In the genomic region with DNA sequence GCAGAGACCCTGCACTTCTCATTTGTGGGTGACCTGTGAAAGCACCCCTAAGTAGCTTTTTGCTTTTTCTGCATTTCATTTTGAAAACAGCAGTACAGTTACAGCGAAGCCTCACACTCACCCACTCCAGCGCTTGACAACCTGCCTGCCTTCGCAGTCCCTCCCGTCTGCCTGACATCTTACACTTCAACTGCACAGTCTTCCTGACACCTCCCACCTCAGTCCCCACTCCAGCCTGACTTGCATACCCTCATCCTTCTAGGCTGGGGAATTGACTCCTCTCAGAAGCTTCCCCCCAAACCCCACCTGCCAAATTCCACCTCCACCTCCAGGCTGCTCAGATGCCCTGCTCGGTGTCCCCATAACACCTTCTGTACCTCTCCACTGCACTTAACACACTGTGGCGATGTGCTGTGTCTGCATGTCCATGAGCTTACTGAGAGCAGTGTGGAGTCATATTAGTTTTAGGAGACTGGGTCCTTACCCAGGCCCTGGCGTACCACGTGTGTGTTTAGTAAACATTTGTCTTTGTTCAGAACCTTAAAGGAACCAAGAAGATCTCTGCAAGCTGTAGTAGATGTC, we compare ENCODE assay signal across 16 cellular contexts.
DNase-seq lines count a peak whose midpoint lies in the region; ATAC-seq and TF ChIP-seq lines count a peak whose summit lies in the region.
"Had no signal": no experiment of that assay in that cellular context is flagged by ENCODE, and none has a peak within 500 bp of the region (broad histone marks: within the 10 kb centered on the region; RNA-seq: fewer than 3 reads in every experiment).

No MANE protein-coding gene starts in this region.

- POLR2A ChIA-PET in activated CD4-positive, alpha-beta memory T cell treated with anti-CD3 and anti-CD28 coated beads for 36 hours (lab: Charles Lee), result interaction anchor here (0.7 to 7.2 kb wide), 4 partner anchors 20 to 182 kb away, joined by 4 to 74 read pairs (median 6); no protein-coding TSS in a partner anchor

- 84 to 90% methylated on average over 8 of the region's 8 CpGs for WGBS in upper lobe of left lung, 2 donors

- no peak for TF ChIP-seq EP300 in upper lobe of left lung (IDR thresholded peaks at IDR 0.05)

- peak overlapping the region; percentile 30 for H3K4me3 Mint-ChIP-seq in activated naive CD4-positive, alpha-beta T cell treated with anti-CD3 and anti-CD28 coated beads for 36 hours
- H3K4me3 Mint-ChIP-seq in activated CD4-positive, alpha-beta memory T cell treated with anti-CD3 and anti-CD28 coated beads for 36 hours, result no peak overlapping the region
- H3K4me3 Mint-ChIP-seq in memory B cell, result no peak overlapping the region

- no peaks in the 10 kb centered on the region for H3K9me3 ChIP-seq in upper lobe of left lung
- H3K9me3 ChIP-seq: adrenal gland, esophagus muscularis mucosa, vagina had no signal

- peaks cover 0 to 8% (median 0%) of the 10 kb centered on the region in 4 donors for H3K36me3 ChIP-seq in upper lobe of left lung
- H3K36me3 ChIP-seq: adrenal gland, vagina had no signal

- H3K27ac ChIP-seq in upper lobe of left lung, result peak overlapping the region in 3 of 4 donors; percentile 19 to 96 (median 90)
- H3K27ac ChIP-seq: esophagus muscularis mucosa, GM23248, SK-N-MC had no signal

- CTCF ChIA-PET in activated naive CD4-positive, alpha-beta T cell treated with anti-CD3 and anti-CD28 coated beads for 36 hours (lab: Charles Lee), result interaction anchor here (0.9 to 9.8 kb wide), 11 partner anchors 10 to 357 kb away, joined by 3 to 130 read pairs (median 8); no protein-coding TSS in a partner anchor
- CTCF ChIA-PET in activated CD4-positive, alpha-beta memory T cell treated with anti-CD3 and anti-CD28 coated beads for 36 hours (lab: Charles Lee), result interaction anchor here (0.7 to 2.1 kb wide), 7 partner anchors 9 to 239 kb away, joined by 3 to 7 read pairs (median 4); no protein-coding TSS in a partner anchor

- H3K4me1 Mint-ChIP-seq in activated naive CD4-positive, alpha-beta T cell treated with anti-CD3 and anti-CD28 coated beads for 36 hours (ENCODE audit: low read depth), result peaks cover 90% of the 10 kb centered on the region
- H3K4me1 Mint-ChIP-seq in activated CD4-positive, alpha-beta memory T cell treated with anti-CD3 and anti-CD28 coated beads for 36 hours (ENCODE audit: low read depth), result peaks cover 92% of the 10 kb centered on the region
- H3K4me1 Mint-ChIP-seq in memory B cell, result peaks cover 34% of the 10 kb centered on the region

- H3K27me3 ChIP-seq in upper lobe of left lung, result no peaks in the 10 kb centered on the region
- H3K27me3 ChIP-seq: adrenal gland, esophagus muscularis mucosa, vagina had no signal

- no peaks in the 10 kb centered on the region for H3K27me3 Mint-ChIP-seq in activated naive CD4-positive, alpha-beta T cell treated with anti-CD3 and anti-CD28 coated beads for 36 hours (ENCODE audit: low read depth)
- H3K27me3 Mint-ChIP-seq in activated CD4-positive, alpha-beta memory T cell treated with anti-CD3 and anti-CD28 coated beads for 36 hours, result peaks cover 1% of the 10 kb centered on the region
- H3K27me3 Mint-ChIP-seq in memory B cell, result no peaks in the 10 kb centered on the region

- peak overlapping the region; percentile 100 for H3K27ac Mint-ChIP-seq in activated naive CD4-positive, alpha-beta T cell treated with anti-CD3 and anti-CD28 coated beads for 36 hours
- H3K27ac Mint-ChIP-seq in activated CD4-positive, alpha-beta memory T cell treated with anti-CD3 and anti-CD28 coated beads for 36 hours, result peak overlapping the region; percentile 100
- peak overlapping the region; percentile 45 for H3K27ac Mint-ChIP-seq in memory B cell

- H3K9me3 Mint-ChIP-seq in activated naive CD4-positive, alpha-beta T cell treated with anti-CD3 and anti-CD28 coated beads for 36 hours, result no peaks in the 10 kb centered on the region
- no peaks in the 10 kb centered on the region for H3K9me3 Mint-ChIP-seq in activated CD4-positive, alpha-beta memory T cell treated with anti-CD3 and anti-CD28 coated beads for 36 hours
- no peaks in the 10 kb centered on the region for H3K9me3 Mint-ChIP-seq in memory B cell

- peaks cover 58% of the 10 kb centered on the region for H3K36me3 Mint-ChIP-seq in activated naive CD4-positive, alpha-beta T cell treated with anti-CD3 and anti-CD28 coated beads for 36 hours (ENCODE audit: low read depth)
- peaks cover 46% of the 10 kb centered on the region for H3K36me3 Mint-ChIP-seq in activated CD4-positive, alpha-beta memory T cell treated with anti-CD3 and anti-CD28 coated beads for 36 hours
- H3K36me3 Mint-ChIP-seq in memory B cell, result no peaks in the 10 kb centered on the region

- no peak for TF ChIP-seq CTCF in upper lobe of left lung (IDR thresholded peaks at IDR 0.05)

- DNase-seq in activated naive CD4-positive, alpha-beta T cell treated with anti-CD3 and anti-CD28 coated beads for 36 hours, result no peak
- no peak for DNase-seq in activated naive CD4-positive, alpha-beta T cell treated with Interleukin-2 at 50 U/mL for 16 hours
- DNase-seq in activated CD4-positive, alpha-beta memory T cell treated with anti-CD3 and anti-CD28 coated beads for 36 hours, result no peak
- DNase-seq in memory B cell (ENCODE audit: low spot score in 2 of 2) (no peak), upper lobe of left lung (no peak), KG1 (lab: John Stamatoyannopoulos, UW) (no peak), Kasumi-1 (lab: John Stamatoyannopoulos, UW) (no peak), HT-29 (ENCODE audit: low spot score) (no peak)
- DNase-seq: adrenal gland; hypothalamus; NCI-H1694; stimulated activated CD4-positive, alpha-beta T cell treated with anti-CD3 and anti-CD28 coated beads, Interleukin-12 subunit alpha, Interleukin-12 subunit beta, amount 100 ng/mL, for 4 hours had no signal

- intact Hi-C loops in activated naive CD4-positive, alpha-beta T cell treated with anti-CD3 and anti-CD28 coated beads for 36 hours (cut with micrococcal nuclease), result loop anchor here (1.0 kb wide), 4 partner anchors 8 to 140 kb away; no protein-coding TSS in a partner anchor
- intact Hi-C loops in activated CD4-positive, alpha-beta memory T cell treated with anti-CD3 and anti-CD28 coated beads for 36 hours (cut with micrococcal nuclease), result loop anchor here (1.0 kb wide), 1 partner anchor 114 kb away; no protein-coding TSS in a partner anchor

- H3K4me3 ChIP-seq in upper lobe of left lung, result no peak overlapping the region
- H3K4me3 ChIP-seq: adrenal gland, esophagus muscularis mucosa, GM23248, SK-N-MC, vagina had no signal

- no peak for ATAC-seq in memory B cell (ENCODE audit: low read depth)
- no peak for ATAC-seq in upper lobe of left lung (ENCODE audit: low FRiP score in 2 of 2)

- peaks cover 40 to 66% (median 52%) of the 10 kb centered on the region in 4 donors for H3K4me1 ChIP-seq in upper lobe of left lung

- no peak for TF ChIP-seq POLR2A in upper lobe of left lung (IDR thresholded peaks at IDR 0.05)

Comparison
In these comparisons a context has a peak if more than half of its experiments do, and no peak if none do; other contexts are left out.
1. H3K27ac Mint-ChIP-seq: peak in every context shown above with its lines; median percentile 100 in activated naive CD4-positive, alpha-beta T cell treated with anti-CD3 and anti-CD28 coated beads for 36 hours; 100 in activated CD4-positive, alpha-beta memory T cell treated with anti-CD3 and anti-CD28 coated beads for 36 hours; 45 in memory B cell.